Comparison of ENCODE assay signal across 2 cellular contexts in genomic region chr6:21367148-21367547, GRCh38.
TF ChIP-seq lines count a peak whose summit lies in the region.

No MANE protein-coding gene starts in this region.

TF ChIP-seq in HepG2, 621 proteins besides CTCF, POLR2A, EP300 and RAD21 (continues in another document):
- TF ChIP-seq HNF4A (CRISPR knock-in tag; IDR thresholded peaks at IDR 0.05) = 0 out of 2 replicates have a peak, but pooled peaks have one; percentile 6
- no peak for TF ChIP-seq ZNF180 (CRISPR knock-in tag; IDR thresholded peaks at IDR 0.05; ENCODE audit: borderline replicate concordance, low read depth)
- peak; percentile 19; the same call in 1 of the 2 replicates for TF ChIP-seq NR2F6 (IDR thresholded peaks at IDR 0.05)
- TF ChIP-seq NR2F6 (CRISPR knock-in tag; IDR thresholded peaks at IDR 0.05) = no peak
- TF ChIP-seq ZMAT5 (CRISPR knock-in tag; IDR thresholded peaks at IDR 0.05; ENCODE audit: borderline replicate concordance, low read depth) = no peak
- no peak for TF ChIP-seq ZFP91 (CRISPR knock-in tag; IDR thresholded peaks at IDR 0.05; ENCODE audit: borderline replicate concordance)
- no peak for TF ChIP-seq ZNF672 (CRISPR knock-in tag; IDR thresholded peaks at IDR 0.05)
- no peak for TF ChIP-seq PRDM10 (CRISPR knock-in tag; IDR thresholded peaks at IDR 0.05; ENCODE audit: low read depth)
- TF ChIP-seq ZNF589 (CRISPR knock-in tag; conservative IDR thresholded peaks at IDR 0.05) = no peak
- TF ChIP-seq RBFOX2 (IDR thresholded peaks at IDR 0.05; ENCODE audit: low read depth, low read length) = no peak
- TF ChIP-seq ZNF556 (CRISPR knock-in tag; IDR thresholded peaks at IDR 0.05; ENCODE audit: borderline replicate concordance) = 0 out of 2 replicates have a peak, but pooled peaks have one; percentile 63
- TF ChIP-seq ZFP90 (CRISPR knock-in tag; IDR thresholded peaks at IDR 0.05; ENCODE audit: borderline replicate concordance) = no peak
- no peak for TF ChIP-seq ZFP36L1 (CRISPR knock-in tag; IDR thresholded peaks at IDR 0.05)
- no peak for TF ChIP-seq SOX5 (CRISPR knock-in tag; IDR thresholded peaks at IDR 0.05; ENCODE audit: borderline replicate concordance)
- no peak for TF ChIP-seq ZNF276 (CRISPR knock-in tag; IDR thresholded peaks at IDR 0.05; ENCODE audit: low read depth)
- no peak for TF ChIP-seq TBL1XR1 (IDR thresholded peaks at IDR 0.05; ENCODE audit: borderline replicate concordance, low read length, partially characterized antibody)
- TF ChIP-seq ZNF432 (CRISPR knock-in tag; IDR thresholded peaks at IDR 0.05; ENCODE audit: borderline replicate concordance) = no peak
- TF ChIP-seq SOX6 (IDR thresholded peaks at IDR 0.05) = no peak
- no peak for TF ChIP-seq SOX6 (CRISPR knock-in tag; IDR thresholded peaks at IDR 0.05)
- TF ChIP-seq HHEX (CRISPR knock-in tag; IDR thresholded peaks at IDR 0.05) = peak; percentile 54; the same call in 1 of the 2 replicates
- no peak for TF ChIP-seq ZNF367 (CRISPR knock-in tag; IDR thresholded peaks at IDR 0.05; ENCODE audit: borderline replicate concordance)
- no peak for TF ChIP-seq RCOR2 (CRISPR knock-in tag; IDR thresholded peaks at IDR 0.05)
- TF ChIP-seq CREB1 (IDR thresholded peaks at IDR 0.05) = no peak
- TF ChIP-seq CREB1 (CRISPR knock-in tag; IDR thresholded peaks at IDR 0.05) = no peak
- peak; percentile 84 for TF ChIP-seq RARA (CRISPR knock-in tag; IDR thresholded peaks at IDR 0.05)
- TF ChIP-seq ZNF138 (CRISPR knock-in tag; IDR thresholded peaks at IDR 0.05; ENCODE audit: low read depth) = no peak
- peak; percentile 87 for TF ChIP-seq BCL6 (CRISPR knock-in tag; IDR thresholded peaks at IDR 0.05)
- TF ChIP-seq MAFK (conservative IDR thresholded peaks at IDR 0.05 in 1 of 2, IDR thresholded peaks at IDR 0.05 in 1 of 2; ENCODE audit: low read length in 2 of 2) = no peak

TF ChIP-seq in H1, 55 proteins besides CTCF, POLR2A, EP300 and RAD21:
- TF ChIP-seq PHF8 (conservative IDR thresholded peaks at IDR 0.05; ENCODE audit: low read depth, low read length) (no peak), ATF2 (IDR thresholded peaks at IDR 0.05; ENCODE audit: low read length) (no peak), CHD1 (IDR thresholded peaks at IDR 0.05; ENCODE audit: low read depth, low read length) (no peak)
TF ChIP-seq in H1: peak in this region for 0.
